ENCODE assay signal across 1 cellular context in the genomic region with DNA sequence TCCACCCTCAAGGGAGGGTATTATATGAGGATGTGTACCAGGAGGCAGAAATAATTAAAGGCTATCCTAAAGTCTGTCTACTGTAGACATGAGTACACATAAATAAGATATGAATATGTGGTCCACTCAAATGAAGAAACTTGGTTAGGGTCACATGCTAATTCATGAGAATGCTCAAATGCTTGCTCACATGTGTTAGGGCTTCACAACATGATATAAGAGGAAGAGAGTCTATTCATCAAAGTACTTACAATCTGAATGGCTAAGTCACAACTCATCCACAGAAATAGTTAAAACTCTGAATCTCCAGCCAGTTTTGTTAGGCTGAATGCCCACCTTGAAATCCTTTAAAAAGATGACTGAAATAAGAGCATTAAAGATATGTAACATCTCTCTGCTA.
TF ChIP-seq lines count a peak whose summit lies in the region.

No MANE protein-coding gene starts in this region.

TF ChIP-seq in HepG2, 621 proteins besides CTCF, POLR2A, EP300 and RAD21:
- TF ChIP-seq, protein P1, sequence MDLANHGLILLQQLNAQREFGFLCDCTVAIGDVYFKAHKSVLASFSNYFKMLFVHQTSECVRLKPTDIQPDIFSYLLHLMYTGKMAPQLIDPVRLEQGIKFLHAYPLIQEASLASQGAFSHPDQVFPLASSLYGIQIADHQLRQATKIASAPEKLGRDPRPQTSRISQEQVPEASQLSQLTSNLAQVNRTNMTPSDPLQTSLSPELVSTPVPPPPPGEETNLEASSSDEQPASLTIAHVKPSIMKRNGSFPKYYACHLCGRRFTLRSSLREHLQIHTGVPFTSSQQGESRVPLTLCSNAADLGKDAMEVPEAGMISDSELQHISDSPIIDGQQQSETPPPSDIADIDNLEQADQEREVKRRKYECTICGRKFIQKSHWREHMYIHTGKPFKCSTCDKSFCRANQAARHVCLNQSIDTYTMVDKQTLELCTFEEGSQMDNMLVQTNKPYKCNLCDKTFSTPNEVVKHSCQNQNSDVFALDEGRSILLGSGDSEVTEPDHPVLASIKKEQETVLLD (CRISPR knock-in tag; IDR thresholded peaks at IDR 0.05; ENCODE audit: low read depth), result no peak
- no peak for TF ChIP-seq SMARCC2 (IDR thresholded peaks at IDR 0.05)
- TF ChIP-seq JUND (CRISPR knock-in tag; IDR thresholded peaks at IDR 0.05), result no peak
- no peak for TF ChIP-seq SALL2 (CRISPR knock-in tag; IDR thresholded peaks at IDR 0.05)
- TF ChIP-seq ZSCAN21 (CRISPR knock-in tag; IDR thresholded peaks at IDR 0.05; ENCODE audit: borderline replicate concordance), result no peak
- TF ChIP-seq NKX3-1 (CRISPR knock-in tag; IDR thresholded peaks at IDR 0.05), result no peak
- no peak for TF ChIP-seq NFE2L2 (IDR thresholded peaks at IDR 0.05; ENCODE audit: low read length)
